Comparison of ENCODE assay signal across 17 cellular contexts in genomic region chr1:45834689-45835088, GRCh38. TPM values are rescaled to one million over a fixed set of nuclear protein-coding genes. Genes with fewer than 3 reads are reported as not detected.
DNase-seq lines count a peak whose midpoint lies in the region; ATAC-seq and TF ChIP-seq lines count a peak whose summit lies in the region.
"Had no signal": no experiment of that assay in that cellular context is flagged by ENCODE, and none has a peak within 500 bp of the region (broad histone marks: within the 10 kb centered on the region; RNA-seq: fewer than 3 reads in every experiment).

No MANE protein-coding gene starts in this region.

- CTCF ChIA-PET in OCI-LY7 (lab: Charles Lee; ENCODE audit: unreplicated experiment): no interaction called here

- H3K4me3 Mint-ChIP-seq in glutamatergic neuron (ENCODE audit: unreplicated experiment): no peak overlapping the region
- H3K4me3 Mint-ChIP-seq: CD4-positive, CD25-positive, alpha-beta regulatory T cell; CD8-positive, alpha-beta memory T cell had no signal

- H3K36me3 Mint-ChIP-seq in glutamatergic neuron (ENCODE audit: unreplicated experiment): peaks cover 6% of the 10 kb centered on the region

- peaks cover 73% of the 10 kb centered on the region for H3K36me3 ChIP-seq in OCI-LY7 (ENCODE audit: insufficient read depth, low read length)
- H3K36me3 ChIP-seq: BE2C had no signal

- peak overlapping the region; percentile 62 for H3K4me2 ChIP-seq in OCI-LY7 (ENCODE audit: low read length)

- H3K4me1 Mint-ChIP-seq in glutamatergic neuron (ENCODE audit: low read depth, unreplicated experiment): no peaks in the 10 kb centered on the region

- H2AFZ ChIP-seq in OCI-LY7 (ENCODE audit: low read length): no peak overlapping the region

- peaks cover 94% of the 10 kb centered on the region for H3K4me1 ChIP-seq in OCI-LY7 (ENCODE audit: insufficient read depth, low read length, poor library complexity, severe bottlenecking)
- H3K4me1 ChIP-seq: BE2C had no signal

- TF ChIP-seq CTCF in LNCaP clone FGC (IDR thresholded peaks at IDR 0.05; ENCODE audit: control insufficient read depth, extremely low read depth, insufficient read depth) (no peak), OCI-LY7 (conservative IDR thresholded peaks at IDR 0.05; ENCODE audit: low read length) (no peak), glutamatergic neuron (IDR thresholded peaks at IDR 0.05; ENCODE audit: partially characterized antibody, unreplicated experiment) (no peak)

- intact Hi-C loops in OCI-LY7 (cut with micrococcal nuclease; ENCODE audit: unreplicated experiment) (no loop called here), left colon (cut with DNase I, micrococcal nuclease) (no loop called here)

- peak; percentile 92 for DNase-seq in LNCaP clone FGC (ENCODE audit: low read depth)
- no peak for DNase-seq in OCI-LY7 (ENCODE audit: low spot score)
- DNase-seq in left colon: no peak
- no peak for DNase-seq in DMS53 (lab: John Stamatoyannopoulos, UW)
- no peak for DNase-seq in glutamatergic neuron
- DNase-seq in RKO (ENCODE audit: low spot score): no peak
- DNase-seq: ACHN; BE2C; C1 segment of cervical spinal cord; CD4-positive, CD25-positive, alpha-beta regulatory T cell; CD8-positive, alpha-beta memory T cell; COR-L47; DMS79; GF-D8; HCEC 1CT; IMR-90; KBM-7 had no signal

- peaks cover 74% of the 10 kb centered on the region for H3K79me2 ChIP-seq in OCI-LY7 (ENCODE audit: insufficient read depth, low read depth, low read length)

- peaks cover 2% of the 10 kb centered on the region for H3K27me3 Mint-ChIP-seq in glutamatergic neuron (ENCODE audit: unreplicated experiment)
- H3K27me3 Mint-ChIP-seq: CD4-positive, CD25-positive, alpha-beta regulatory T cell; CD8-positive, alpha-beta memory T cell had no signal

- no peaks in the 10 kb centered on the region for H4K20me1 ChIP-seq in OCI-LY7 (ENCODE audit: insufficient read depth, low read length)

- H3K27ac Mint-ChIP-seq in glutamatergic neuron (ENCODE audit: unreplicated experiment): no peak overlapping the region
- H3K27ac Mint-ChIP-seq: CD4-positive, CD25-positive, alpha-beta regulatory T cell; CD8-positive, alpha-beta memory T cell had no signal

- peak; percentile 65 for ATAC-seq in left colon

- no peaks in the 10 kb centered on the region for H3K9me3 Mint-ChIP-seq in glutamatergic neuron (ENCODE audit: unreplicated experiment)
- H3K9me3 Mint-ChIP-seq: CD4-positive, CD25-positive, alpha-beta regulatory T cell; CD8-positive, alpha-beta memory T cell had no signal

- POLR2A ChIA-PET in OCI-LY7 (lab: Charles Lee): interaction anchor here (0.9 kb wide), 1 partner anchor 9 kb away, joined by 3 read pairs; no protein-coding TSS in a partner anchor

- H3K27ac ChIP-seq in OCI-LY7 (ENCODE audit: low read depth, low read length, poor library complexity, severe bottlenecking): peak overlapping the region; percentile 91

- BruUV-seq in OCI-LY7 (replicated peaks; lab: Mats Ljungman, UMichigan): no TSS peak

- H3K9me2 ChIP-seq in OCI-LY7 (ENCODE audit: insufficient read depth, low read length): no peaks in the 10 kb centered on the region

- H3K9me3 ChIP-seq in OCI-LY7 (ENCODE audit: low read length): peaks cover 15% of the 10 kb centered on the region; the same call in 1 of the 2 replicates
- H3K9me3 ChIP-seq: BE2C had no signal

- no peak overlapping the region for H3K4me3 ChIP-seq in LNCaP clone FGC (ENCODE audit: low read depth, low read length)
- no peak overlapping the region for H3K4me3 ChIP-seq in OCI-LY7 (ENCODE audit: low read depth, low read length, poor library complexity, severe bottlenecking)

RNA-seq across cellular contexts. Expression of gene MAST2, which starts 31.3 kb away (rescaled TPM):
- 25.5 and 32.1 TPM in 2 replicates for total RNA-seq in OCI-LY7 (2014; rRNA removed; shearing (Covaris generic))
- total RNA-seq in OCI-LY7 (2022) (59.6 and 67.2 TPM in 2 replicates), left colon (100 to 1,000 TPM in 1 of 2 donors, 10 to 100 TPM in 1; 80.3 to 129 TPM), glutamatergic neuron (ENCODE audit: unreplicated experiment) (95.1 TPM)
